ENCODE assay signal across 19 cellular contexts in genomic region chr5:67731886-67732285, GRCh38.
"Had no signal": no experiment of that assay in that cellular context is flagged by ENCODE, and none has a peak within 500 bp of the region (broad histone marks: within the 10 kb centered on the region; RNA-seq: fewer than 3 reads in every experiment).

No MANE protein-coding gene starts in this region.

- DNase-seq: activated CD4-positive, alpha-beta memory T cell treated with anti-CD3 and anti-CD28 coated beads, Interleukin-2, amount 10 ng/mL, durations not matched to agents 7 days and 5 days; activated CD4-positive, alpha-beta T cell treated with anti-CD3 and anti-CD28 coated beads for 48 hours; activated CD4-positive, CD25-positive, alpha-beta regulatory T cell; activated CD8-positive, alpha-beta memory T cell treated with anti-CD3 and anti-CD28 coated beads, Interleukin-2, amount 10 ng/mL, durations not matched to agents 7 days and 5 days; activated naive CD4-positive, alpha-beta T cell; activated naive CD8-positive, alpha-beta T cell treated with anti-CD3 and anti-CD28 coated beads for 36 hours; amniotic stem cell; endodermal cell; left ventricle myocardium inferior; mammary epithelial cell; mucosa of descending colon; naive B cell; ovary; stimulated activated naive CD4-positive, alpha-beta T cell treated with Interleukin-2 at 50 U/mL for 16 hours; T1000; transverse colon; uterus had no signal

- H3K4me1 Mint-ChIP-seq: activated CD4-positive, alpha-beta memory T cell treated with anti-CD3 and anti-CD28 coated beads, Interleukin-2, amount 10 ng/mL, durations not matched to agents 7 days and 5 days; activated CD8-positive, alpha-beta memory T cell treated with anti-CD3 and anti-CD28 coated beads, Interleukin-2, amount 10 ng/mL, durations not matched to agents 7 days and 5 days; activated naive CD8-positive, alpha-beta T cell treated with anti-CD3 and anti-CD28 coated beads for 36 hours; activated T-helper 17 cell treated with anti-CD3 and anti-CD28 coated beads, Interleukin-2, amount 50 U/mL, for 72 hours; naive B cell had no signal

- H3K27ac Mint-ChIP-seq: activated CD4-positive, alpha-beta memory T cell treated with anti-CD3 and anti-CD28 coated beads, Interleukin-2, amount 10 ng/mL, durations not matched to agents 7 days and 5 days; activated CD8-positive, alpha-beta memory T cell treated with anti-CD3 and anti-CD28 coated beads, Interleukin-2, amount 10 ng/mL, durations not matched to agents 7 days and 5 days; activated naive CD8-positive, alpha-beta T cell treated with anti-CD3 and anti-CD28 coated beads for 36 hours; activated T-helper 17 cell treated with anti-CD3 and anti-CD28 coated beads, Interleukin-2, amount 50 U/mL, for 72 hours; naive B cell had no signal

- ATAC-seq: activated CD8-positive, alpha-beta memory T cell treated with anti-CD3 and anti-CD28 coated beads, Interleukin-2, amount 10 ng/mL, durations not matched to agents 7 days and 5 days; activated T-helper 17 cell treated with anti-CD3 and anti-CD28 coated beads, Interleukin-2, amount 50 U/mL, for 72 hours; mucosa of descending colon had no signal

- FAIRE-seq: colon had no signal

- H3K9me3 Mint-ChIP-seq: activated CD4-positive, alpha-beta memory T cell treated with anti-CD3 and anti-CD28 coated beads, Interleukin-2, amount 10 ng/mL, durations not matched to agents 7 days and 5 days; activated T-helper 17 cell treated with anti-CD3 and anti-CD28 coated beads, Interleukin-2, amount 50 U/mL, for 72 hours had no signal

- H3K4me3 Mint-ChIP-seq: activated CD4-positive, alpha-beta memory T cell treated with anti-CD3 and anti-CD28 coated beads, Interleukin-2, amount 10 ng/mL, durations not matched to agents 7 days and 5 days; activated CD8-positive, alpha-beta memory T cell treated with anti-CD3 and anti-CD28 coated beads, Interleukin-2, amount 10 ng/mL, durations not matched to agents 7 days and 5 days; activated naive CD8-positive, alpha-beta T cell treated with anti-CD3 and anti-CD28 coated beads for 36 hours; activated T-helper 17 cell treated with anti-CD3 and anti-CD28 coated beads, Interleukin-2, amount 50 U/mL, for 72 hours; endodermal cell; naive B cell had no signal

- H3K36me3 Mint-ChIP-seq: activated CD8-positive, alpha-beta memory T cell treated with anti-CD3 and anti-CD28 coated beads, Interleukin-2, amount 10 ng/mL, durations not matched to agents 7 days and 5 days; activated naive CD8-positive, alpha-beta T cell treated with anti-CD3 and anti-CD28 coated beads for 36 hours; naive B cell had no signal
